Comparison of ENCODE assay signal across 9 cellular contexts in the genomic region with DNA sequence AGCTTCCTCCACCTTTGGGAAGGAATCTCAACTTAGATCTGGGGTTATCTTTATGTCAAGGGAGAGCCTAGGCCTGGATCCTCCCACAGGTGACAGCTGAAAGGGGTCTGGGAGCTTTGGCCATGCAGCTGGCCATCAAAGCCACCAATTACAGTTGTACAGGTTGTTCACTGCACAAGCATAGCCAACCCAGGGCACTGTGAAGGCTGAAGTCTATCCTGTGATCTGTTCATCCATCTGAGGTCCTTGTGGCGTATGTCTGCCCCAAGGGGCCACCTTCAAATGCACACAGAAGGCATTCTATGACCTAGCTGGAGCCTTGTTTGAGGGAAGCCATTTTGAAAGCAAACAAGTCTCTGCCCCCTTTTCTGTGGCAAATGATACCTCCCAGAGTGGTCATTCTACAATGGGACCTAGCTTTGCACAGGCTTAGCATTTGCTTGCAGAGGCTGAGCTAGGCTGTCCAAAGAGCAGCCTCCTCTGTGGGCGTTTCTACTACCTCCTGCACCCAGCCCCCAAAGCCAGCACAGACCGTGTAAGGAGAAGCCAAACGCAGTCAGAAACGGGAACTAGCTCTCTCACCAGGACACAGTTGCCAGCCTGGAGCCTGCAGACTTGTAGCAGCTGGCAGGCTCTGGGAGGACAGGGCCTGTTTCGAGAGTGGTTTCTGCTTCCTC.
DNase-seq lines count a peak whose midpoint lies in the region; ATAC-seq and TF ChIP-seq lines count a peak whose summit lies in the region.
"Had no signal": no experiment of that assay in that cellular context is flagged by ENCODE, and none has a peak within 500 bp of the region (broad histone marks: within the 10 kb centered on the region; RNA-seq: fewer than 3 reads in every experiment).

No MANE protein-coding gene starts in this region.

- no peak for ATAC-seq in HG03159 (IDR thresholded peaks at IDR 0.05; ENCODE audit: unreplicated experiment)
- ATAC-seq: naive thymus-derived CD8-positive, alpha-beta T cell had no signal

- H3K9me3 ChIP-seq in OCI-LY3 (ENCODE audit: insufficient read depth, low read length) = no peaks in the 10 kb centered on the region

- no peaks in the 10 kb centered on the region for H3K9me3 Mint-ChIP-seq in endothelial cell (ENCODE audit: unreplicated experiment)

- H3K4me3 ChIP-seq in OCI-LY3 (ENCODE audit: low read length) = peak overlapping the region; percentile 36; the same call in 1 of the 2 replicates
- H3K4me3 ChIP-seq in retinal pigment epithelial cell (ENCODE audit: low read length) = peak overlapping the region; percentile 1

- peak overlapping the region; percentile 36; the same call in 1 of the 2 replicates for H3K9ac ChIP-seq in OCI-LY3 (ENCODE audit: low read length)

- H3K4me3 Mint-ChIP-seq in endothelial cell (ENCODE audit: unreplicated experiment) = no peak overlapping the region
- H3K4me3 Mint-ChIP-seq: naive thymus-derived CD8-positive, alpha-beta T cell had no signal

- TF ChIP-seq CTCF in OCI-LY3 (IDR thresholded peaks at IDR 0.05; ENCODE audit: low read depth, low read length) (no peak), retinal pigment epithelial cell (conservative IDR thresholded peaks at IDR 0.05; ENCODE audit: low read depth, low read length) (no peak), endothelial cell (IDR thresholded peaks at IDR 0.05; ENCODE audit: unreplicated experiment) (no peak)

- peak overlapping the region; percentile 70 for H2AFZ ChIP-seq in OCI-LY3 (ENCODE audit: low read depth, low read length)

- peaks cover 46% of the 10 kb centered on the region for H3K4me1 ChIP-seq in OCI-LY3 (ENCODE audit: low read length)

- H3K27ac ChIP-seq in OCI-LY3 (ENCODE audit: low read length) = peak overlapping the region; percentile 53

- no peaks in the 10 kb centered on the region for H4K20me1 ChIP-seq in OCI-LY3 (ENCODE audit: insufficient read depth, low read length)

- peaks cover 4% of the 10 kb centered on the region for H3K4me1 Mint-ChIP-seq in endothelial cell (ENCODE audit: unreplicated experiment)

- no peaks in the 10 kb centered on the region for H3K36me3 ChIP-seq in OCI-LY3 (replicated peaks; ENCODE audit: low read depth, low read length)

- no peaks in the 10 kb centered on the region for H3K27me3 ChIP-seq in OCI-LY3 (ENCODE audit: low read depth, low read length)

- no peak overlapping the region for H3K27ac Mint-ChIP-seq in endothelial cell (ENCODE audit: unreplicated experiment)

- H3K36me3 Mint-ChIP-seq in endothelial cell (ENCODE audit: low read depth, unreplicated experiment) = no peaks in the 10 kb centered on the region
- H3K36me3 Mint-ChIP-seq: naive thymus-derived CD8-positive, alpha-beta T cell had no signal

- no peaks in the 10 kb centered on the region for H3K79me2 ChIP-seq in OCI-LY3 (ENCODE audit: low read length)

- peak; percentile 73 for DNase-seq in GF-D8 (lab: John Stamatoyannopoulos, UW)
- DNase-seq in globus pallidus (ENCODE audit: low spot score) = peak; percentile 76
- no peak for DNase-seq in retinal pigment epithelial cell (ENCODE audit: low read depth)
- DNase-seq in endothelial cell (ENCODE audit: low spot score) = no peak
- DNase-seq in SW 1271 (lab: John Stamatoyannopoulos, UW) = no peak
- DNase-seq in T-helper 2 cell = no peak

- no peaks in the 10 kb centered on the region for H3K27me3 Mint-ChIP-seq in endothelial cell (ENCODE audit: unreplicated experiment)

- H3K4me2 ChIP-seq in OCI-LY3 (ENCODE audit: low read length) = peak overlapping the region; percentile 74

Comparison
In these comparisons a context has a peak if more than half of its experiments do, and no peak if none do; other contexts are left out.
1. DNase-seq: peak in GF-D8 (single experiment) and globus pallidus (single experiment); none in retinal pigment epithelial cell (single experiment), endothelial cell (single experiment), SW 1271 (0 of 2) and T-helper 2 cell (0 of 5).